In genomic region chr1:209023790-209024189, GRCh38 we compare ENCODE assay signal across 17 cellular contexts.
DNase-seq lines count a peak whose midpoint lies in the region; FAIRE-seq and TF ChIP-seq lines count a peak whose summit lies in the region.
"Had no signal": no experiment of that assay in that cellular context is flagged by ENCODE, and none has a peak within 500 bp of the region (broad histone marks: within the 10 kb centered on the region; RNA-seq: fewer than 3 reads in every experiment).

No MANE protein-coding gene starts in this region.

- H3K27me3 ChIP-seq in small intestine (ENCODE audit: control insufficient read depth in 2 of 2, insufficient read depth in 2 of 2, low read length in 2 of 2) = no peaks in the 10 kb centered on the region
- H3K27me3 ChIP-seq: BE2C had no signal

- no peak overlapping the region for H3K4me3 ChIP-seq in small intestine (ENCODE audit: low read depth in 1 of 2, low read length in 2 of 2)
- H3K4me3 ChIP-seq: A549 had no signal

- 26 to 52% (median 31%) methylated on average over 2 of the region's 2 CpGs for WGBS in small intestine, 3 donors

- DNase-seq in DMS53 (lab: John Stamatoyannopoulos, UW) (peak; percentile 55), NCI-H1048 (lab: John Stamatoyannopoulos, UW) (peak; percentile 44), NCI-H69 (lab: John Stamatoyannopoulos, UW) (peak; percentile 75), small intestine (peak; percentile 14), GM13977 (ENCODE audit: low spot score) (no peak), substantia nigra (lab: John Stamatoyannopoulos, UW) (no peak)
- DNase-seq: BE2C; Caco-2; CD4-positive, alpha-beta memory T cell; DMS79 treated with DMSO at 0.1 percent for 48 hours; EL; GOT3; H9 had no signal

- in situ Hi-C loops in GM13977 (cut with MboI; ENCODE audit: low pct_unique_long_range_greater_than_20kb, low sequenced_read_pairs, unreplicated experiment) = no loop called here

- H3K36me3 ChIP-seq in small intestine (ENCODE audit: control insufficient read depth in 2 of 2, insufficient read depth in 2 of 2, low read length in 2 of 2) = no peaks in the 10 kb centered on the region
- H3K36me3 ChIP-seq: BE2C had no signal

- H3K27ac ChIP-seq in small intestine (ENCODE audit: low read depth in 1 of 2, low read length in 1 of 2) (no peak overlapping the region), substantia nigra (ENCODE audit: low read depth, low read length, poor library complexity, severe bottlenecking) (no peak overlapping the region)
- H3K27ac ChIP-seq: A549, C4-2B, HL-60 had no signal

- no peak for TF ChIP-seq CTCF in GM13977 (IDR thresholded peaks at IDR 0.05; ENCODE audit: extremely low read depth, insufficient read depth, missing control alignments)

- H3K4me1 ChIP-seq in small intestine (ENCODE audit: control insufficient read depth in 2 of 2, insufficient read depth in 1 of 2, low read depth in 1 of 2, low read length in 1 of 2) = no peaks in the 10 kb centered on the region
- H3K4me1 ChIP-seq: A549, BE2C, Caco-2 had no signal

- H3K9me3 ChIP-seq in small intestine (ENCODE audit: control insufficient read depth, low read depth) = no peaks in the 10 kb centered on the region
- H3K9me3 ChIP-seq: BE2C had no signal

- no peak for FAIRE-seq in small intestine (lab: Jason Lieb, UNC)
- FAIRE-seq: A549, G401.6 had no signal

Comparison
In these comparisons a context has a peak if more than half of its experiments do, and no peak if none do; other contexts are left out.
1. DNase-seq: peak in DMS53 (single experiment), NCI-H1048 (single experiment), NCI-H69 (single experiment) and small intestine (single experiment); none in GM13977 (single experiment) and substantia nigra (0 of 49).